ENCODE assay signal across 19 cellular contexts in the genomic region with DNA sequence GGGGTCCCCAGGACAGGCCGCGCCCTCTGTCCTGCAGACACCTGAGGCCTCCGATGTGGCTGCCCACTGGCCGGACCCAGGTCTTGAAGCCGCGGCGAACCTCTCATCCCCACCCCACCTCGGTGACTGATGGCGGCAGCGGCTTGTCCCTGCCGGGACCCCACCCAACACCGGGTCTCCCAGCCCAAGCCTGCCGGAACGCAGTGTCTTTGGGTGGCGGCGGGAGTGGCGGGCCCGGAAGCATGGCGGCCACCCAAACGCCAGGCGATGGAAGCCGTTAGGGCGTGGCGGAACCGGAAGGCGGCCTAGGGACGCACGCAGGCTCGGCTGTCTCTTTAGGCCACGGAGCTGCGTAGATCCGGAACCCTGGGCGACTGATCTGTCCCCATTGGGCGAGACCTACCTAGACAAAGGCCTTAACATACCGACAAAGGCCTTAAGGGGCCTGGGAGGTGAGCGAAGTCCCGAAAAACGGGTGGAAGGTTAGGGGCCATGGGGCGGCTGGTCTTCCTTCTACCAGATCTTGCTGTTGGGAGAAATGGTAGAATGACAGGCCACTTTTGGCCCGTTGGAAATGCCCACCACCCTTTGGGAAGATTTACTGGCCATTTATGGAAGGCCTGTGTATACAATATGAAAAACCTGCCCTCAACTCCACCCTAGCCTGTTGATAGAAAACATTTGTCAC.
A peak's percentile ranks its signal among the peaks of the same experiment; 100 is the strongest.
DNase-seq lines count a peak whose midpoint lies in the region; ATAC-seq, FAIRE-seq and TF ChIP-seq lines count a peak whose summit lies in the region.
"Had no signal": no experiment of that assay in that cellular context is flagged by ENCODE, and none has a peak within 500 bp of the region (broad histone marks: within the 10 kb centered on the region; RNA-seq: fewer than 3 reads in every experiment).

No MANE protein-coding gene starts in this region.

- 94 to 97% (median 95%) methylated on average over 39 to 40 of the region's 40 CpGs for WGBS in spleen, 5 donors

- intact Hi-C loops in Right ventricle myocardium superior (cut with DNase I) (no loop called here), kidney (cut with DNase I) (no loop called here), spleen (cut with DNase I; ENCODE audit: low total_unique reads) (no loop called here), CD14-positive monocyte (cut with micrococcal nuclease) (no loop called here)

- H3K36me3 Mint-ChIP-seq in CD14-positive monocyte, result no peaks in the 10 kb centered on the region

- H3K27ac Mint-ChIP-seq in CD14-positive monocyte, result no peak overlapping the region

- H3K9me3 Mint-ChIP-seq in CD14-positive monocyte, result peaks cover 0 to 5% (median 2%) of the 10 kb centered on the region in 7 donors

- H3K4me1 ChIP-seq in right atrium auricular region (no peaks in the 10 kb centered on the region), kidney (ENCODE audit: control insufficient read depth in 1 of 2, insufficient read depth in 1 of 2, low read depth in 1 of 2, low read length in 2 of 2) (no peaks in the 10 kb centered on the region), spleen (no peaks in the 10 kb centered on the region)
- H3K4me1 ChIP-seq: Peyer's patch had no signal

- H3K9me3 ChIP-seq in right atrium auricular region, result no peaks in the 10 kb centered on the region
- H3K9me3 ChIP-seq in kidney (ENCODE audit: control insufficient read depth in 1 of 2, low read length in 2 of 2), result no peaks in the 10 kb centered on the region
- peaks cover 0 to 5% (median 0%) of the 10 kb centered on the region in 8 donors for H3K9me3 ChIP-seq in spleen
- H3K9me3 ChIP-seq: Peyer's patch had no signal

- no peaks in the 10 kb centered on the region for H3K36me3 ChIP-seq in right atrium auricular region
- no peaks in the 10 kb centered on the region for H3K36me3 ChIP-seq in kidney (ENCODE audit: control insufficient read depth in 1 of 2, insufficient read depth in 2 of 2, low read length in 2 of 2)
- H3K36me3 ChIP-seq in spleen, result no peaks in the 10 kb centered on the region
- H3K36me3 ChIP-seq: Peyer's patch had no signal

- H3K4me3 Mint-ChIP-seq in CD14-positive monocyte, result no peak overlapping the region

- no peaks in the 10 kb centered on the region for H3K4me1 Mint-ChIP-seq in CD14-positive monocyte

- no peak overlapping the region for H3K9ac ChIP-seq in kidney (ENCODE audit: low read length in 2 of 2)

- H3K27me3 ChIP-seq in right atrium auricular region, result no peaks in the 10 kb centered on the region
- H3K27me3 ChIP-seq in spleen (replicated peaks in 1 of 7), result no peaks in the 10 kb centered on the region
- H3K27me3 ChIP-seq: Peyer's patch had no signal

- no peaks in the 10 kb centered on the region for H3K27me3 Mint-ChIP-seq in CD14-positive monocyte (ENCODE audit: low read depth in 3 of 3)

- no peak overlapping the region for H3K4me3 ChIP-seq in right atrium auricular region
- no peak overlapping the region for H3K4me3 ChIP-seq in kidney (ENCODE audit: low read length in 2 of 2)
- no peak overlapping the region for H3K4me3 ChIP-seq in spleen
- H3K4me3 ChIP-seq: GM12878, Peyer's patch had no signal

- DNase-seq in Right ventricle myocardium superior, result peak; percentile 32
- DNase-seq in right atrium auricular region (ENCODE audit: low spot score), result no peak
- DNase-seq in Daoy (ENCODE audit: low read depth), result peak; percentile 6
- peak; percentile 68 for DNase-seq in kidney
- DNase-seq in spleen, result peak; percentile 69
- DNase-seq in CD14-positive monocyte (ENCODE audit: low spot score), result no peak
- no peak for DNase-seq in NCI-H510A (lab: John Stamatoyannopoulos, UW)
- DNase-seq: DMS79, KG1, NCI-H1105, NCI-H146, NCI-H2029, NCI-H2227 treated with DMSO at 0.1 percent for 48 hours, NCI-H524, NCI-H774 had no signal

- H3K27ac ChIP-seq in right atrium auricular region (no peak overlapping the region), kidney (ENCODE audit: low read depth in 2 of 2, low read length in 2 of 2) (no peak overlapping the region), spleen (no peak overlapping the region)
- H3K27ac ChIP-seq: HL-60, Peyer's patch had no signal

- TF ChIP-seq CTCF in right atrium auricular region (IDR thresholded peaks at IDR 0.05) (no peak), kidney (IDR thresholded peaks at IDR 0.05; ENCODE audit: borderline replicate concordance, extremely low read depth, insufficient read depth) (no peak), spleen (IDR thresholded peaks at IDR 0.05 in 8 of 11, conservative IDR thresholded peaks at IDR 0.05 in 3 of 11) (no peak), CD14-positive monocyte (IDR thresholded peaks at IDR 0.05) (no peak)

- ATAC-seq in Right ventricle myocardium superior (ENCODE audit: poor library complexity), result no peak
- no peak for ATAC-seq in HG02571 (IDR thresholded peaks at IDR 0.05; ENCODE audit: unreplicated experiment)
- ATAC-seq: GM12878 had no signal

- TF ChIP-seq POLR2A in spleen (IDR thresholded peaks at IDR 0.05), result no peak

- no peak for FAIRE-seq in kidney (lab: Jason Lieb, UNC)
- FAIRE-seq: GM12878 had no signal

Comparison
In these comparisons a context has a peak if more than half of its experiments do, and no peak if none do; other contexts are left out.
1. DNase-seq: peak in Right ventricle myocardium superior (single experiment), Daoy (single experiment), kidney (single experiment) and spleen (single experiment); none in right atrium auricular region (single experiment), CD14-positive monocyte (single experiment) and NCI-H510A (single experiment).